Comparison of ENCODE assay signal across 27 cellular contexts in genomic region chr4:15751155-15751554, GRCh38. TPM values are rescaled to one million over a fixed set of nuclear protein-coding genes. Genes with fewer than 3 reads are reported as not detected.
DNase-seq lines count a peak whose midpoint lies in the region; ATAC-seq, FAIRE-seq and TF ChIP-seq lines count a peak whose summit lies in the region.
"Had no signal": no experiment of that assay in that cellular context is flagged by ENCODE, and none has a peak within 500 bp of the region (broad histone marks: within the 10 kb centered on the region; RNA-seq: fewer than 3 reads in every experiment).

No MANE protein-coding gene starts in this region.

- TF ChIP-seq RAD21 in Ishikawa (IDR thresholded peaks at IDR 0.05; ENCODE audit: low read depth): no peak
- no peak for TF ChIP-seq RAD21 in K562 (CRISPR knock-in tag; conservative IDR thresholded peaks at IDR 0.05 in 1 of 2, IDR thresholded peaks at IDR 0.05 in 1 of 2)

- no peak overlapping the region for H3K27ac Mint-ChIP-seq in WTC11
- H3K27ac Mint-ChIP-seq: CD14-positive monocyte; CD4-positive, alpha-beta memory T cell; CD4-positive, CD25-positive, alpha-beta regulatory T cell had no signal

- no peak overlapping the region for H3K4me3 ChIP-seq in K562
- H3K4me3 ChIP-seq: BLaER1, GM12878 had no signal

- H3K4me1 Mint-ChIP-seq in WTC11: no peaks in the 10 kb centered on the region

- DNase-seq in WTC11 (ENCODE audit: low spot score): no peak
- DNase-seq in K562 (ENCODE audit: extremely low read depth in 1 of 4, low spot score in 3 of 4): peak in 2 of 4 experiments; percentile 31 to 36
- DNase-seq in activated CD8-positive, alpha-beta memory T cell treated with anti-CD3 and anti-CD28 coated beads for 24 hours: no peak
- DNase-seq: 8988T; ACHN; BE2C; C1 segment of cervical spinal cord; CD4-positive, alpha-beta memory T cell; CD4-positive, CD25-positive, alpha-beta regulatory T cell; CD8-positive, alpha-beta memory T cell; COR-L47; DMS 273 treated with DMSO at 0.1 percent for 48 hours; DMS153; DMS79; DND-41; EL; GDM1 had no signal

- intact Hi-C loops in K562 (cut with micrococcal nuclease): no loop called here

- no peak for TF ChIP-seq EP300 in Ishikawa (IDR thresholded peaks at IDR 0.05; ENCODE audit: borderline replicate concordance)
- no peak for TF ChIP-seq EP300 in K562 (IDR thresholded peaks at IDR 0.05; ENCODE audit: low read length)

- no peak overlapping the region for H3K4me3 Mint-ChIP-seq in WTC11
- H3K4me3 Mint-ChIP-seq: CD14-positive monocyte; CD8-positive, alpha-beta memory T cell had no signal

- no peaks in the 10 kb centered on the region; the same call in none of the 2 replicates for H3K27me3 Mint-ChIP-seq in WTC11 (ENCODE audit: low read depth)
- H3K27me3 Mint-ChIP-seq: CD4-positive, alpha-beta memory T cell had no signal

- FAIRE-seq in K562 (lab: Jason Lieb, UNC): no peak
- FAIRE-seq: A204.1, GM12878, GM12892, GM18507 had no signal

- H2AFZ ChIP-seq in K562 (ENCODE audit: low read depth, low read length): no peak overlapping the region

- H3K9me3 ChIP-seq in K562 (replicated peaks; ENCODE audit: control insufficient read depth, insufficient read depth, low read depth, low read length): no peaks in the 10 kb centered on the region
- H3K9me3 ChIP-seq: BE2C had no signal

- peaks cover 12% of the 10 kb centered on the region for H3K9me3 Mint-ChIP-seq in WTC11
- H3K9me3 Mint-ChIP-seq: CD8-positive, alpha-beta memory T cell had no signal

- no peaks in the 10 kb centered on the region for H3K9me1 ChIP-seq in K562 (ENCODE audit: control insufficient read depth, insufficient read depth, low read length)

- in situ Hi-C loops in K562 (cut with MboI): no loop called here

- CTCF ChIA-PET in WTC11 (lab: Charles Lee): interaction anchor here (0.8 kb wide), 1 partner anchor 55 kb away, joined by 3 read pairs; no protein-coding TSS in a partner anchor
- CTCF ChIA-PET in K562 (lab: Yijun Ruan, JAX; ENCODE audit: low intra/inter-chr PET ratio): no interaction called here

- WGBS in K562 (ENCODE audit: insufficient coverage, low coverage, missing lambda C conversion rate): 3% methylated on average over 2 of the region's 2 CpGs

- POLR2A ChIA-PET in WTC11 (lab: Charles Lee): no interaction called here
- POLR2A ChIA-PET in K562 (lab: Yijun Ruan, JAX): interaction anchor here (0.8 kb wide), 1 partner anchor 56 kb away, joined by 3 read pairs; no protein-coding TSS in a partner anchor

- TF ChIP-seq CTCF in WTC11 (IDR thresholded peaks at IDR 0.05) (no peak), K562 (IDR thresholded peaks at IDR 0.05 in 2 of 3, conservative IDR thresholded peaks at IDR 0.05 in 1 of 3; ENCODE audit: insufficient read depth in 2 of 3, low read depth in 1 of 3, low read length in 3 of 3) (no peak)

- H3K4me1 ChIP-seq in K562 (replicated peaks in 1 of 2; ENCODE audit: control insufficient read depth in 2 of 2, insufficient read depth in 2 of 2, low read length in 2 of 2): no peaks in the 10 kb centered on the region
- H3K4me1 ChIP-seq: BE2C had no signal

- H4K20me1 ChIP-seq in K562 (replicated peaks; ENCODE audit: control insufficient read depth, insufficient read depth, low read length): no peaks in the 10 kb centered on the region
- H4K20me1 ChIP-seq: BLaER1 had no signal

- BruUV-seq in K562 (replicated peaks; lab: Mats Ljungman, UMichigan): no TSS peak

- H3K36me3 Mint-ChIP-seq in WTC11: no peaks in the 10 kb centered on the region

- no peak for ATAC-seq in WTC11
- ATAC-seq in K562: no peak
- ATAC-seq in GM19467 (IDR thresholded peaks at IDR 0.05; ENCODE audit: unreplicated experiment): no peak
- ATAC-seq: GM12878 had no signal

- TF ChIP-seq POLR2A in K562 (conservative IDR thresholded peaks at IDR 0.05): no peak

- H3K36me3 ChIP-seq in K562 (ENCODE audit: control insufficient read depth, insufficient read depth, low read length): no peaks in the 10 kb centered on the region
- H3K36me3 ChIP-seq: BE2C, BLaER1 had no signal

- peaks cover 0 to 10% of the 10 kb centered on the region in 2 experiments; a peak in 1 of 5 replicates for H3K27me3 ChIP-seq in K562 (ENCODE audit: control insufficient read depth in 2 of 2, insufficient read depth in 2 of 2, low read length in 2 of 2)
- H3K27me3 ChIP-seq: BE2C, BLaER1 had no signal

- no peak overlapping the region for H3K9ac ChIP-seq in K562 (ENCODE audit: insufficient read depth in 1 of 2, low read depth in 2 of 2, low read length in 2 of 2)
- H3K9ac ChIP-seq: BLaER1 had no signal

- H3K4me2 ChIP-seq in K562 (ENCODE audit: insufficient read depth, low read length): no peak overlapping the region
- H3K4me2 ChIP-seq: BLaER1 had no signal

- no peaks in the 10 kb centered on the region for H3K79me2 ChIP-seq in K562 (ENCODE audit: control insufficient read depth, insufficient read depth, low read length)

- H3K27ac ChIP-seq in K562 (ENCODE audit: extremely low read depth, low read depth, low read length): no peak overlapping the region
- H3K27ac ChIP-seq: BLaER1 had no signal

TF ChIP-seq in Ishikawa, 13 proteins besides CTCF, POLR2A, EP300 and RAD21:
- TF ChIP-seq CREB1 (IDR thresholded peaks at IDR 0.05; ENCODE audit: low read depth) (no peak), USF1 (IDR thresholded peaks at IDR 0.05) (peak; percentile 54)
TF ChIP-seq in Ishikawa: peak in this region for 1.

TF ChIP-seq in WTC11, 78 proteins besides CTCF, POLR2A, EP300 and RAD21 (continues in another document):
- 0 out of 2 replicates have a peak, but pooled peaks have one; percentile 16 for TF ChIP-seq USF2 (CRISPR knock-in tag; IDR thresholded peaks at IDR 0.05)

TF ChIP-seq in K562, 482 proteins besides CTCF, POLR2A, EP300 and RAD21 (continues in another document):
- TF ChIP-seq DMBX1 (CRISPR knock-in tag; IDR thresholded peaks at IDR 0.05; ENCODE audit: borderline replicate concordance): no peak
- TF ChIP-seq ZNF347 (CRISPR knock-in tag; IDR thresholded peaks at IDR 0.05; ENCODE audit: low read depth): no peak
- no peak for TF ChIP-seq TFAM (CRISPR knock-in tag; conservative IDR thresholded peaks at IDR 0.05)
- TF ChIP-seq, protein P1, sequence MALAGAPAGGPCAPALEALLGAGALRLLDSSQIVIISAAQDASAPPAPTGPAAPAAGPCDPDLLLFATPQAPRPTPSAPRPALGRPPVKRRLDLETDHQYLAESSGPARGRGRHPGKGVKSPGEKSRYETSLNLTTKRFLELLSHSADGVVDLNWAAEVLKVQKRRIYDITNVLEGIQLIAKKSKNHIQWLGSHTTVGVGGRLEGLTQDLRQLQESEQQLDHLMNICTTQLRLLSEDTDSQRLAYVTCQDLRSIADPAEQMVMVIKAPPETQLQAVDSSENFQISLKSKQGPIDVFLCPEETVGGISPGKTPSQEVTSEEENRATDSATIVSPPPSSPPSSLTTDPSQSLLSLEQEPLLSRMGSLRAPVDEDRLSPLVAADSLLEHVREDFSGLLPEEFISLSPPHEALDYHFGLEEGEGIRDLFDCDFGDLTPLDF (CRISPR knock-in tag; IDR thresholded peaks at IDR 0.05): no peak
- TF ChIP-seq HDAC3 (IDR thresholded peaks at IDR 0.05; ENCODE audit: borderline replicate concordance, partially characterized antibody): no peak

RNA-seq across cellular contexts. Expression of gene CD38, which starts 27.0 kb away (rescaled TPM):
- total RNA-seq in WTC11 (2021) (0.17 to 0.39 TPM (median 0.37 TPM) in 3 replicates), K562 (2014; rRNA removed) (0.12 TPM in 1 of 2 replicates, not detected in the other), K562 (2014; rRNA removed; fragmentation: Illumina TruSeq; extraction: Trizol) (not detected in 2 replicates), K562 (2015; rRNA removed; fragmentation: Illumina TruSeq; extraction: Trizol) (0.04 TPM in 1 of 2 replicates, not detected in the other), K562 (2021) (0.04 TPM in 1 of 2 replicates, not detected in the other)
- not detected in 2 replicates for total RNA-seq in K562 (2011; cell fraction: chromatin; rRNA removed; ENCODE audit: low replicate concordance)
- not detected in 2 replicates for total RNA-seq in K562 (2011; cell fraction: nucleolus; rRNA removed)
- not detected in 2 replicates for total RNA-seq in K562 (2011; cell fraction: nucleoplasm; rRNA removed)
- polyA plus RNA-seq in K562 (2011; rRNA removed) (0.01 and 0.04 TPM in 2 replicates), K562 (2014; fragmentation: Illumina TruSeq; extraction: Trizol) (not detected in 2 replicates), K562 (2014; fragmentation: Nextera tagmentation; extraction: Ambion mirVana) (under 1 TPM in 1 of 2 experiments, not detected in 1; 0.06 TPM), K562 (2014; rRNA removed) (not detected in 2 replicates)
- not detected in 2 replicates for polyA plus RNA-seq in K562 (2011; cell fraction: cytosol; rRNA removed)
- not detected in 2 replicates for polyA plus RNA-seq in K562 (2011; cell fraction: nucleus; rRNA removed)
- polyA plus RNA-seq in K562 (2012): 0.01 and 0.17 TPM in 2 replicates
- not detected in 2 replicates for polyA minus RNA-seq in K562 (2011; rRNA and poly(A)+ RNA removed)
- not detected in 2 replicates for polyA minus RNA-seq in K562 (2011; cell fraction: cytosol; rRNA and poly(A)+ RNA removed)
- not detected in 2 replicates for polyA minus RNA-seq in K562 (2011; cell fraction: nucleus; rRNA and poly(A)+ RNA removed)
- total RNA-seq: A673, G401 had no signal

RNA-seq across cellular contexts. Expression of gene BST1, which starts 48.3 kb away (rescaled TPM):
- total RNA-seq in WTC11 (2021) (1.1 to 1.9 TPM (median 1.4 TPM) in 3 replicates), K562 (2014; rRNA removed) (not detected in 2 replicates), K562 (2014; rRNA removed; fragmentation: Illumina TruSeq; extraction: Trizol) (not detected in 2 replicates), K562 (2015; rRNA removed; fragmentation: Illumina TruSeq; extraction: Trizol) (not detected in 2 replicates), K562 (2021) (not detected in 2 replicates)
- total RNA-seq in K562 (2011; cell fraction: chromatin; rRNA removed; ENCODE audit: low replicate concordance): not detected in 2 replicates
- total RNA-seq in K562 (2011; cell fraction: nucleolus; rRNA removed): not detected in 2 replicates
- not detected in 2 replicates for total RNA-seq in K562 (2011; cell fraction: nucleoplasm; rRNA removed)
- polyA plus RNA-seq in K562 (2011; rRNA removed) (0.07 TPM in 2 replicates), K562 (2014; fragmentation: Illumina TruSeq; extraction: Trizol) (not detected in 2 replicates), K562 (2014; fragmentation: Nextera tagmentation; extraction: Ambion mirVana) (under 1 TPM; 0.04 to 0.38 TPM), K562 (2014; rRNA removed) (not detected in 2 replicates)
- 0.04 TPM in 1 of 2 replicates, not detected in the other for polyA plus RNA-seq in K562 (2011; cell fraction: cytosol; rRNA removed)
- polyA plus RNA-seq in K562 (2011; cell fraction: nucleus; rRNA removed): 0.20 TPM in 1 of 2 replicates, not detected in the other
- polyA plus RNA-seq in K562 (2012): 0.12 and 0.42 TPM in 2 replicates
- 0.39 TPM in 1 of 2 replicates, not detected in the other for polyA minus RNA-seq in K562 (2011; rRNA and poly(A)+ RNA removed)
- polyA minus RNA-seq in K562 (2011; cell fraction: cytosol; rRNA and poly(A)+ RNA removed): not detected in 2 replicates
- polyA minus RNA-seq in K562 (2011; cell fraction: nucleus; rRNA and poly(A)+ RNA removed): not detected in 2 replicates
- total RNA-seq: G401 had no signal
